28 cellular contexts compared by ENCODE assay signal in the genomic region with DNA sequence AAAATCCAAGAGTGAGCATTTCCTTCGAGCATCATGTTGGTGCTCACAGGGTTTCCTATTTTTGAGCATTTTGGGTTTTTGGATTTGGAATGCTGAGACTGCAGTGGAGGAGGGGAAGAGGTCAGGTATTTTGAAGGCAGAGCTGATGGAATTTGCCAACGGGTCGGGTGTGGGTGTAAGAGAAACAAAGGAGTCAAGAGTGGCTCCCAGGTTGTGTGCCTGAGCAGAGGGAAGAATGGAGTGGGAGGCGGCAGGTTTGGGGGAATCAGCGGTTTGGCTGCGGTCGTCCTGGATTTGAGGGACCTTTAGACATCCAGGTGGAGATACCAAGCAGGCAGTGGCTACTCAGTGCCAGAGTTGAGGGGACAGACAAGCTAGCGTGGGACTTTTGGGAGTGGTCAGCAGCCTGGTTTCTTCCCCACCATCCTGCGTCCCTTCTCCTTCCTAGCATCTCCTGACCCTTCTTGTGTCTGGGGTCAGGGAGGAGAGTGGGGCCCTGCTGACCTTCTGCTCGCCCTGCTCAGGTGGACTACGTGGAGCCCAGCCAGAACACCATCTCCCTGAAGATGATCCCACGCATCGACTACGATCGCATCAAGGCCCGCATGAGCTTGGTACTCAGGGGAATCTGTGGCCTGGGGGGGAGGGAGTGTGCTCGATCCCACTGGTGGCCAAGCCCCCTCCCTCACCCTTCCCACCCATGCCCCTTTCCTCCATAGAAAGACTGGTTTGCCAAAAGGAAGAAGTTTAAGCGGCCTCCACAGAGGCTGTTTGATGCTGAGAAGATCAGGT. TPM values are rescaled to one million over a fixed set of nuclear protein-coding genes. Genes with fewer than 3 reads are reported as not detected.
"Had no signal": no experiment of that assay in that cellular context is flagged by ENCODE, and none has a peak within 500 bp of the region (broad histone marks: within the 10 kb centered on the region; RNA-seq: fewer than 3 reads in every experiment).

No MANE protein-coding gene starts in this region.

- H3K4me3 ChIP-seq: adrenal gland, colonic mucosa, hepatocyte, lower lobe of right lung, thoracic aorta, upper lobe of left lung had no signal

- ATAC-seq: activated CD4-positive, alpha-beta T cell treated with anti-CD3 and anti-CD28 coated beads for 36 hours; left lobe of liver; lower lobe of right lung; T-cell had no signal

- H3K4me1 Mint-ChIP-seq: activated B cell treated with CpG ODN at 0.5 μM for 24 hours, neural crest cell had no signal

- H3K27me3 Mint-ChIP-seq: activated B cell treated with CpG ODN at 0.5 μM for 24 hours; activated CD4-positive, alpha-beta T cell treated with anti-CD3 and anti-CD28 coated beads for 36 hours; naive B cell; progenitor cell of endocrine pancreas; T-cell had no signal

- DNase-seq: activated B cell treated with CpG ODN at 0.5 μM for 24 hours; activated CD4-positive, alpha-beta T cell treated with anti-CD3 and anti-CD28 coated beads for 36 hours; activated CD4-positive, alpha-beta T cell treated with anti-CD3 and anti-CD28 coated beads, Interleukin-2, amount 50 U/mL, for 4 hours; activated CD8-positive, alpha-beta memory T cell treated with anti-CD3 and anti-CD28 coated beads for 24 hours; activated CD8-positive, alpha-beta memory T cell treated with anti-CD3 and anti-CD28 coated beads, Interleukin-2, amount 50 U/mL, for 48 hours; activated effector memory CD4-positive, alpha-beta T cell treated with anti-CD3 and anti-CD28 coated beads, Interleukin-2, amount 50 U/mL, for 16 hours; activated naive CD4-positive, alpha-beta T cell treated with anti-CD3 and anti-CD28 coated beads, Interleukin-2, amount 50 U/mL, for 16 hours; activated T-cell treated with anti-CD3 and anti-CD28 coated beads, Interleukin-2, amount 50 U/mL, for 48 hours; adrenal gland; colonic mucosa; immature natural killer cell; lower lobe of right lung; mesendoderm; naive B cell; stimulated activated CD4-positive, alpha-beta T cell treated with anti-CD3 and anti-CD28 coated beads, Interleukin-2, amount 100 ng/mL, for 48 hours; stimulated activated naive CD4-positive, alpha-beta T cell treated with Interleukin-2 at 50 U/mL for 16 hours; T-cell; T1000; upper lobe of left lung had no signal

- H3K4me3 Mint-ChIP-seq: activated B cell treated with CpG ODN at 0.5 μM for 24 hours; activated CD4-positive, alpha-beta T cell treated with anti-CD3 and anti-CD28 coated beads for 36 hours; immature natural killer cell; neural crest cell; T-cell had no signal

- H3K27me3 ChIP-seq: adrenal gland, colonic mucosa, hepatocyte, upper lobe of left lung had no signal

- H3K9me3 Mint-ChIP-seq: activated B cell treated with CpG ODN at 0.5 μM for 24 hours, immature natural killer cell, naive B cell, neural crest cell, T-cell had no signal

- H3K27ac Mint-ChIP-seq: activated B cell treated with CpG ODN at 0.5 μM for 24 hours; activated CD4-positive, alpha-beta T cell treated with anti-CD3 and anti-CD28 coated beads for 36 hours; progenitor cell of endocrine pancreas; T-cell had no signal

RNA-seq across cellular contexts. Expression of gene DLL3, which starts 32.6 kb away (rescaled TPM):
- total RNA-seq: adrenal gland, colonic mucosa, left lobe of liver, lower lobe of right lung, mucosa of gallbladder, thoracic aorta, upper lobe of left lung had no signal

RNA-seq across cellular contexts. Expression of gene SELENOV, which starts 48.8 kb away (rescaled TPM):
- total RNA-seq: activated B cell treated with CpG ODN at 0.5 μM for 24 hours; activated CD4-positive, alpha-beta T cell treated with anti-CD3 and anti-CD28 coated beads for 36 hours; adrenal gland; astrocyte; colonic mucosa; fibroblast of villous mesenchyme; left lobe of liver; lower lobe of right lung; mucosa of gallbladder; neural crest cell; osteocyte; T-cell; thoracic aorta; upper lobe of left lung had no signal
